Comparison of ENCODE assay signal across 8 cellular contexts in genomic region chr9:4984571-4985375, GRCh38. TPM values are rescaled to one million over a fixed set of nuclear protein-coding genes. Genes with fewer than 3 reads are reported as not detected.
DNase-seq lines count a peak whose midpoint lies in the region; ATAC-seq, FAIRE-seq and TF ChIP-seq lines count a peak whose summit lies in the region.

Gene JAK2 (plus strand): TSS chr9:4985272. CDS start chr9:5021988, 36,716 bp downstream.

- peak; percentile 99 for ATAC-seq in omental fat pad (ENCODE audit: low FRiP score)

- H3K27ac ChIP-seq in SJSA1, result peak within 1 kb of the TSS; percentile 97
- H3K27ac ChIP-seq in testis, result peak within 1 kb of the TSS; percentile 94 to 97

- 0 to 1% methylated on average over 16 to 37 of the region's 88 CpGs for WGBS in testis, 2 donors

- FAIRE-seq in G401.6 (lab: Jason Lieb, UNC) (peak; percentile 55), H54 (lab: Jason Lieb, UNC) (peak; percentile 91)

- H3K9me3 ChIP-seq in SJSA1 (replicated peaks) (no peaks in the 10 kb centered on the region), testis (no peaks in the 10 kb centered on the region)

- TF ChIP-seq POLR2A in H54 (IDR thresholded peaks at IDR 0.05; ENCODE audit: low read depth, low read length), result peak; percentile 50; the same call in 1 of the 2 replicates
- peak; percentile 13 for TF ChIP-seq POLR2A in testis (IDR thresholded peaks at IDR 0.05)

- H3K36me3 ChIP-seq in SJSA1, result peaks cover 7% of the 10 kb centered on the region; the same call in 1 of the 2 replicates
- no peaks in the 10 kb centered on the region for H3K36me3 ChIP-seq in testis (ENCODE audit: low read depth, missing control alignments)

- intact Hi-C loops in testis (cut with DNase I; ENCODE audit: low total_unique reads), result loop anchor here (10.0 kb wide), 1 partner anchor 50 kb away; no protein-coding TSS in a partner anchor

- H3K27me3 ChIP-seq in SJSA1 (replicated peaks) (no peaks in the 10 kb centered on the region), testis (no peaks in the 10 kb centered on the region)

- H3K4me1 ChIP-seq in SJSA1 (replicated peaks) (peaks cover 34% of the 10 kb centered on the region), testis (peaks cover 18% of the 10 kb centered on the region)

- H3K4me3 ChIP-seq in SJSA1, result peak within 1 kb of the TSS; percentile 86
- peak within 1 kb of the TSS; percentile 78 to 82 for H3K4me3 ChIP-seq in testis

- DNase-seq in H54 (ENCODE audit: insufficient read length, low spot score) (peak; percentile 75), LoVo (ENCODE audit: low spot score) (peak; percentile 92), SJSA1 (ENCODE audit: low read depth in 1 of 2, low spot score in 2 of 2) (peak; percentile 89 to 90), germinal center (ENCODE audit: low spot score) (peak; percentile 76), omental fat pad (ENCODE audit: low spot score) (peak; percentile 53), testis (peak; percentile 91)
- DNase-seq in activated naive CD4-positive, alpha-beta T cell treated with Interleukin-2 at 50 U/mL for 16 hours, result peak; percentile 82

- TF ChIP-seq CTCF in omental fat pad (IDR thresholded peaks at IDR 0.05) (no peak), testis (IDR thresholded peaks at IDR 0.05) (peak in 2 of 3 experiments; percentile 4 to 14)

RNA-seq across cellular contexts. Expression of gene JAK2, which starts in this region (rescaled TPM):
- 4.2 and 5.7 TPM in 2 replicates for total RNA-seq in SJSA1 (2014; rRNA removed; shearing (Covaris generic))
- total RNA-seq in omental fat pad, result 10 to 100 TPM; 19.6 to 50.4 (median 30.1) TPM
- 10 to 100 TPM; 24.1 to 25.5 TPM for total RNA-seq in testis
- 14.0 TPM for polyA plus RNA-seq in testis (ENCODE audit: insufficient read depth, low read depth, low replicate concordance)

Comparison
In these comparisons a context has a peak if more than half of its experiments do, and no peak if none do; other contexts are left out.
1. Peak in every context shown above with its lines: DNase-seq, ATAC-seq, H3K4me3 ChIP-seq and H3K27ac ChIP-seq.
2. CTCF ChIP-seq: peak in testis (2 of 3); none in omental fat pad (0 of 3).